In genomic region chr4:123020285-123020684, GRCh38 we compare ENCODE assay signal across 27 cellular contexts.
"Had no signal": no experiment of that assay in that cellular context is flagged by ENCODE, and none has a peak within 500 bp of the region (broad histone marks: within the 10 kb centered on the region; RNA-seq: fewer than 3 reads in every experiment).

No MANE protein-coding gene starts in this region.

- FAIRE-seq: urothelium cell line had no signal

- DNase-seq: stimulated activated CD4-positive, alpha-beta T cell treated with anti-CD3 and anti-CD28 coated beads, Interleukin-2, amount 100 ng/mL, for 48 hours; stimulated activated CD4-positive, alpha-beta T cell treated with anti-CD3 and anti-CD28 coated beads, Interleukin-4, amount 100 ng/mL, for 1 hour; stimulated activated CD4-positive, alpha-beta T cell treated with anti-CD3 and anti-CD28 coated beads, Interleukin-4, amount 100 ng/mL, for 24 hours; stimulated activated CD4-positive, alpha-beta T cell treated with anti-CD3 and anti-CD28 coated beads, Interleukin-4, amount 100 ng/mL, for 4 hours; stimulated activated CD8-positive, alpha-beta memory T cell treated with anti-CD3 and anti-CD28 coated beads, Interleukin-4, amount 100 ng/mL, for 48 hours; stimulated activated naive B cell treated with anti-CD40 and anti-IgM and Interleukin-4, amounts not matched to agents 10 μg/mL and 1 μg/mL and 100 μg/mL, for 72 hours; stimulated activated naive CD4-positive, alpha-beta T cell; stimulated activated naive CD4-positive, alpha-beta T cell treated with Interleukin-2 at 50 U/mL for 16 hours; stimulated activated naive CD8-positive, alpha-beta T cell treated with anti-CD3 and anti-CD28 coated beads, Interleukin-15, amount 100 ng/mL, for 72 hours; stimulated activated naive CD8-positive, alpha-beta T cell treated with anti-CD3 and anti-CD28 coated beads, Interleukin-15, Interleukin-2, amounts not matched to agents 100 U/mL and 50 U/mL, for 24 hours; stomach; substantia nigra; testis; thyroid gland; tibial artery; transverse colon; trophoblast cell; upper lobe of left lung; upper lobe of right lung; uterus had no signal

- ATAC-seq: stimulated activated effector memory CD8-positive, alpha-beta T cell treated with anti-CD3 and anti-CD28 coated beads, Interleukin-12 subunit alpha, Interleukin-12 subunit beta, amount 100 ng/mL, for 72 hours; stimulated activated memory B cell treated with anti-CD40 and anti-IgM and Interleukin-4, amounts not matched to agents 10 μg/mL and 1 μg/mL and 100 μg/mL, for 72 hours; stimulated activated naive B cell treated with anti-CD40 and anti-IgM and Interleukin-4, amounts not matched to agents 10 μg/mL and 1 μg/mL and 100 μg/mL, for 72 hours; stimulated activated naive CD8-positive, alpha-beta T cell treated with anti-CD3 and anti-CD28 coated beads, Interleukin-15, amount 100 ng/mL, for 72 hours; stimulated activated naive CD8-positive, alpha-beta T cell treated with anti-CD3 and anti-CD28 coated beads, Interleukin-15, Interleukin-2, amounts not matched to agents 100 U/mL and 50 U/mL, for 24 hours; upper lobe of right lung had no signal

- H3K36me3 ChIP-seq: stomach, suprapubic skin, thoracic aorta, thyroid gland, tibial artery, transverse colon, upper lobe of left lung, upper lobe of right lung, uterus, vagina had no signal

- H3K4me3 ChIP-seq: stomach, suprapubic skin, testis, thoracic aorta, thyroid gland, tibial artery, tibial nerve, transverse colon, upper lobe of left lung, upper lobe of right lung, uterus, vagina had no signal

- H3K9me3 ChIP-seq: stomach, suprapubic skin, testis, thoracic aorta, thyroid gland, tibial artery, tibial nerve, transverse colon, upper lobe of left lung, upper lobe of right lung, uterus, vagina had no signal

- H3K27me3 ChIP-seq: stomach, suprapubic skin, testis, thyroid gland, tibial artery, tibial nerve, transverse colon, upper lobe of left lung, upper lobe of right lung, uterus, vagina had no signal

- H3K27ac ChIP-seq: stomach, suprapubic skin, testis, thoracic aorta, thyroid gland, tibial artery, tibial nerve, transverse colon, upper lobe of left lung, upper lobe of right lung, uterus, vagina had no signal

- H3K4me1 ChIP-seq: suprapubic skin, testis, upper lobe of left lung, upper lobe of right lung, uterus had no signal
